In genomic region chr7:129210256-129210988, GRCh38 we compare ENCODE assay signal across 9 cellular contexts. TPM values are rescaled to one million over a fixed set of nuclear protein-coding genes. Genes with fewer than 3 reads are reported as not detected.
DNase-seq lines count a peak whose midpoint lies in the region; ATAC-seq and TF ChIP-seq lines count a peak whose summit lies in the region.
"Had no signal": no experiment of that assay in that cellular context is flagged by ENCODE, and none has a peak within 500 bp of the region (broad histone marks: within the 10 kb centered on the region; RNA-seq: fewer than 3 reads in every experiment).

No MANE protein-coding gene starts in this region.

- no peak overlapping the region for H3K27ac ChIP-seq in HCT116 (ENCODE audit: low read depth, low read length)

- no peak overlapping the region for H2AFZ ChIP-seq in HCT116 (ENCODE audit: low read depth, low read length, poor library complexity, severe bottlenecking)

- TF ChIP-seq CTCF in HCT116 (IDR thresholded peaks at IDR 0.05 in 2 of 3, conservative IDR thresholded peaks at IDR 0.05 in 1 of 3; ENCODE audit: borderline replicate concordance in 1 of 3, insufficient read depth in 1 of 3, low read depth in 2 of 3, low read length in 2 of 3) (peak; percentile 76 to 93 (median 87)), epithelial cell of proximal tubule (conservative IDR thresholded peaks at IDR 0.05; ENCODE audit: low read depth, low read length) (peak; percentile 91)

- no peaks in the 10 kb centered on the region for H3K36me3 Mint-ChIP-seq in naive thymus-derived CD8-positive, alpha-beta T cell
- H3K36me3 Mint-ChIP-seq in stimulated activated memory B cell treated with anti-CD40 and anti-IgM and Interleukin-4, amounts not matched to agents 10 μg/mL and 1 μg/mL and 100 μg/mL, for 72 hours = no peaks in the 10 kb centered on the region

- H3K79me2 ChIP-seq in HCT116 (ENCODE audit: insufficient read depth, low read length) = no peaks in the 10 kb centered on the region

- H3K4me3 Mint-ChIP-seq in naive thymus-derived CD8-positive, alpha-beta T cell = no peak overlapping the region
- H3K4me3 Mint-ChIP-seq in stimulated activated memory B cell treated with anti-CD40 and anti-IgM and Interleukin-4, amounts not matched to agents 10 μg/mL and 1 μg/mL and 100 μg/mL, for 72 hours = no peak overlapping the region
- H3K4me3 Mint-ChIP-seq: T-helper 1 cell treated with Interleukin-12 subunit alpha and Interleukin-12 subunit beta and Interleukin-4 antibody, amounts not matched to agents 30 μg/mL and 1 μg/mL, for 36 hours had no signal

- no peak for TF ChIP-seq POLR2A in HCT116 (IDR thresholded peaks at IDR 0.05; ENCODE audit: borderline replicate concordance, extremely low read depth, insufficient read depth, insufficient read length)

- H3K4me2 ChIP-seq in HCT116 (ENCODE audit: low read length) = no peak overlapping the region

- RAD21 ChIA-PET in HCT116 (lab: Charles Lee; ENCODE audit: low non-redundant PET in 1 of 2, low total read pairs in 2 of 2, uncharacterized antibody in 2 of 2, unreplicated experiment in 2 of 2) = interaction anchor here in 1 of 2 experiments (1.2 to 1.6 kb wide), 2 partner anchors 47 to 119 kb away, joined by 4 to 8 read pairs; no protein-coding TSS in a partner anchor

- POLR2A ChIA-PET in HCT116 (lab: Charles Lee) = no interaction called here
- POLR2A ChIA-PET in naive thymus-derived CD8-positive, alpha-beta T cell (lab: Charles Lee) = no interaction called here

- no peak overlapping the region for H3K9ac ChIP-seq in HCT116 (ENCODE audit: low read length)

- no peaks in the 10 kb centered on the region for H3K36me3 ChIP-seq in HCT116 (ENCODE audit: control insufficient read depth in 1 of 2, insufficient read depth in 2 of 2, low read length in 2 of 2)

- TF ChIP-seq RAD21 in HCT116 (IDR thresholded peaks at IDR 0.05; ENCODE audit: low read depth) = peak; percentile 90

- BruUV-seq in HCT116 (replicated peaks; lab: Mats Ljungman, UMichigan) = no TSS peak

- H3K4me1 ChIP-seq in HCT116 (ENCODE audit: control insufficient read depth in 1 of 2, insufficient read depth in 2 of 2, low read length in 2 of 2) = no peaks in the 10 kb centered on the region

- CTCF ChIA-PET in HCT116 (lab: Charles Lee) = interaction anchor here (0.6 to 5.0 kb wide), 10 partner anchors 12 to 783 kb away, joined by 3 to 45 read pairs (median 3); no protein-coding TSS in a partner anchor

- intact Hi-C loops in HCT116 (cut with micrococcal nuclease) = loop anchor here (1.0 to 10.0 kb wide), 4 partner anchors 46 to 783 kb away; no protein-coding TSS in a partner anchor

- H3K27ac Mint-ChIP-seq in naive thymus-derived CD8-positive, alpha-beta T cell = no peak overlapping the region
- no peak overlapping the region for H3K27ac Mint-ChIP-seq in stimulated activated memory B cell treated with anti-CD40 and anti-IgM and Interleukin-4, amounts not matched to agents 10 μg/mL and 1 μg/mL and 100 μg/mL, for 72 hours
- H3K27ac Mint-ChIP-seq: T-helper 1 cell treated with Interleukin-12 subunit alpha and Interleukin-12 subunit beta and Interleukin-4 antibody, amounts not matched to agents 30 μg/mL and 1 μg/mL, for 36 hours had no signal

- H3K4me3 ChIP-seq in HCT116 (replicated peaks in 1 of 2; ENCODE audit: low read depth in 1 of 2, low read length in 2 of 2) = no peak overlapping the region
- H3K4me3 ChIP-seq in epithelial cell of proximal tubule (ENCODE audit: low read depth, low read length) = no peak overlapping the region

- peaks cover 0 to 2% (median 0%) of the 10 kb centered on the region in 4 donors for H3K4me1 Mint-ChIP-seq in naive thymus-derived CD8-positive, alpha-beta T cell
- H3K4me1 Mint-ChIP-seq in stimulated activated memory B cell treated with anti-CD40 and anti-IgM and Interleukin-4, amounts not matched to agents 10 μg/mL and 1 μg/mL and 100 μg/mL, for 72 hours = peaks cover 20% of the 10 kb centered on the region

- H3K27me3 ChIP-seq in HCT116 (ENCODE audit: insufficient read depth, low read length) = no peaks in the 10 kb centered on the region

- peak; percentile 94 for DNase-seq in DMS 273 (lab: John Stamatoyannopoulos, UW; ENCODE audit: unreplicated experiment)
- no peak for DNase-seq in HCT116 (ENCODE audit: low read depth, low spot score)
- peak; percentile 32 for DNase-seq in NCI-H774 (lab: John Stamatoyannopoulos, UW)
- peak; percentile 72 for DNase-seq in activated CD8-positive, alpha-beta memory T cell treated with anti-CD3 and anti-CD28 coated beads, Interleukin-2, amount 50 U/mL, for 4 hours
- no peak for DNase-seq in epithelial cell of proximal tubule (ENCODE audit: low read depth)
- peak; percentile 34 to 82 (median 62) for DNase-seq in naive thymus-derived CD8-positive, alpha-beta T cell
- DNase-seq in middle frontal gyrus (ENCODE audit: extremely low spot score, low spot score) = no peak

- H3K9me2 ChIP-seq in HCT116 (ENCODE audit: insufficient read depth) = no peaks in the 10 kb centered on the region

- peaks cover 0 to 3% (median 0%) of the 10 kb centered on the region in 5 donors for H3K27me3 Mint-ChIP-seq in naive thymus-derived CD8-positive, alpha-beta T cell
- no peaks in the 10 kb centered on the region for H3K27me3 Mint-ChIP-seq in stimulated activated memory B cell treated with anti-CD40 and anti-IgM and Interleukin-4, amounts not matched to agents 10 μg/mL and 1 μg/mL and 100 μg/mL, for 72 hours

- H4K20me1 ChIP-seq in HCT116 (ENCODE audit: insufficient read depth) = no peaks in the 10 kb centered on the region

- peak; percentile 91 for ATAC-seq in HCT116
- ATAC-seq in naive thymus-derived CD8-positive, alpha-beta T cell = peak; percentile 81 to 93
- peak; percentile 82 for ATAC-seq in stimulated activated memory B cell treated with anti-CD40 and anti-IgM and Interleukin-4, amounts not matched to agents 10 μg/mL and 1 μg/mL and 100 μg/mL, for 72 hours

- no peaks in the 10 kb centered on the region for H3K9me3 ChIP-seq in HCT116 (ENCODE audit: control insufficient read depth in 1 of 2, insufficient read depth in 1 of 2, low read depth in 1 of 2, low read length in 2 of 2)

- no peaks in the 10 kb centered on the region for H3K9me3 Mint-ChIP-seq in naive thymus-derived CD8-positive, alpha-beta T cell
- no peaks in the 10 kb centered on the region for H3K9me3 Mint-ChIP-seq in stimulated activated memory B cell treated with anti-CD40 and anti-IgM and Interleukin-4, amounts not matched to agents 10 μg/mL and 1 μg/mL and 100 μg/mL, for 72 hours
- H3K9me3 Mint-ChIP-seq: T-helper 1 cell treated with Interleukin-12 subunit alpha and Interleukin-12 subunit beta and Interleukin-4 antibody, amounts not matched to agents 30 μg/mL and 1 μg/mL, for 36 hours had no signal

TF ChIP-seq in HCT116, 20 proteins besides CTCF, POLR2A, EP300 and RAD21:
- TF ChIP-seq ELF1 (IDR thresholded peaks at IDR 0.05; ENCODE audit: borderline replicate concordance, low read depth) (no peak), YY1 (IDR thresholded peaks at IDR 0.05; ENCODE audit: extremely low read depth, insufficient replicate concordance, low read depth, low read length) (peak; percentile 45), SRF (IDR thresholded peaks at IDR 0.05; ENCODE audit: low read depth) (no peak), SP1 (IDR thresholded peaks at IDR 0.05; ENCODE audit: low read depth) (no peak), CEBPB (IDR thresholded peaks at IDR 0.05; ENCODE audit: low read depth) (no peak), FOSL1 (IDR thresholded peaks at IDR 0.05; ENCODE audit: low read depth) (no peak), ATF3 (IDR thresholded peaks at IDR 0.05) (no peak)

RNA-seq across cellular contexts. Expression of gene AHCYL2, which starts 14.4 kb away (rescaled TPM):
- 17.0 TPM for total RNA-seq in HCT116 (2021; ENCODE audit: unreplicated experiment)
- polyA plus RNA-seq in HCT116 (2012) = 9.0 and 9.2 TPM in 2 replicates
- total RNA-seq in epithelial cell of proximal tubule = 4.5 and 7.0 TPM in 2 replicates
- 10 to 100 TPM; 17.6 to 19.3 TPM for total RNA-seq in naive thymus-derived CD8-positive, alpha-beta T cell
- polyA plus RNA-seq in naive thymus-derived CD8-positive, alpha-beta T cell = 10 to 100 TPM in 1 of 3 donors, 1 to 10 TPM in 2; 5.9 to 10.6 (median 7.2) TPM

RNA-seq across cellular contexts. Expression of gene SMO, which starts 22.0 kb away (rescaled TPM):
- total RNA-seq in HCT116 (2021; ENCODE audit: unreplicated experiment) (12.8 TPM), epithelial cell of proximal tubule (19.0 and 25.5 TPM in 2 replicates)
- polyA plus RNA-seq in HCT116 (2012) = 11.3 and 11.4 TPM in 2 replicates
- under 1 TPM in 1 of 2 experiments, not detected in 1; 0.13 TPM for total RNA-seq in naive thymus-derived CD8-positive, alpha-beta T cell
- polyA plus RNA-seq in naive thymus-derived CD8-positive, alpha-beta T cell = not detected

Comparison
In these comparisons a context has a peak if more than half of its experiments do, and no peak if none do; other contexts are left out.
1. DNase-seq: peak in DMS 273 (single experiment), NCI-H774 (single experiment), activated CD8-positive, alpha-beta memory T cell treated with anti-CD3 and anti-CD28 coated beads, Interleukin-2, amount 50 U/mL, for 4 hours (single experiment) and naive thymus-derived CD8-positive, alpha-beta T cell (10 of 10); none in HCT116 (single experiment), epithelial cell of proximal tubule (single experiment) and middle frontal gyrus (single experiment).
2. RNA of gene SMO, which starts 22.0 kb away (total RNA-seq): 19.0 to 25.5 TPM in epithelial cell of proximal tubule and 12.8 TPM in HCT116 (single experiment); 0.13 TPM in naive thymus-derived CD8-positive, alpha-beta T cell; every median in the first group is over 10 times any median in the second.
3. Peak in every context shown above with its lines, with median percentiles within 50 percentile points of each other: ATAC-seq.